11 cellular contexts compared by ENCODE assay signal in genomic region chr14:83534995-83535394, GRCh38.
"Had no signal": no experiment of that assay in that cellular context is flagged by ENCODE, and none has a peak within 500 bp of the region (broad histone marks: within the 10 kb centered on the region; RNA-seq: fewer than 3 reads in every experiment).

No MANE protein-coding gene starts in this region.

- FAIRE-seq: H1, H54 had no signal

- H2AFZ ChIP-seq: GM23248, GM23338 had no signal

- H3K4me2 ChIP-seq: GM23338 had no signal

- ATAC-seq: GM23338, HCT116 had no signal

- H3K9ac ChIP-seq: GM23248 had no signal

- H3K4me1 ChIP-seq: HAP-1 had no signal

- H3K4me3 ChIP-seq: GM23248, GM23338, HAP-1 had no signal

- H3K9me3 ChIP-seq: HAP-1 had no signal

- H3K27ac ChIP-seq: GM23248 had no signal

- DNase-seq: GM23248, GOT3, H7, H9, HCEC 1CT, HFFc6 had no signal

- H3K36me3 ChIP-seq: HAP-1 had no signal
